Comparison of ENCODE assay signal across 15 cellular contexts in the genomic region with DNA sequence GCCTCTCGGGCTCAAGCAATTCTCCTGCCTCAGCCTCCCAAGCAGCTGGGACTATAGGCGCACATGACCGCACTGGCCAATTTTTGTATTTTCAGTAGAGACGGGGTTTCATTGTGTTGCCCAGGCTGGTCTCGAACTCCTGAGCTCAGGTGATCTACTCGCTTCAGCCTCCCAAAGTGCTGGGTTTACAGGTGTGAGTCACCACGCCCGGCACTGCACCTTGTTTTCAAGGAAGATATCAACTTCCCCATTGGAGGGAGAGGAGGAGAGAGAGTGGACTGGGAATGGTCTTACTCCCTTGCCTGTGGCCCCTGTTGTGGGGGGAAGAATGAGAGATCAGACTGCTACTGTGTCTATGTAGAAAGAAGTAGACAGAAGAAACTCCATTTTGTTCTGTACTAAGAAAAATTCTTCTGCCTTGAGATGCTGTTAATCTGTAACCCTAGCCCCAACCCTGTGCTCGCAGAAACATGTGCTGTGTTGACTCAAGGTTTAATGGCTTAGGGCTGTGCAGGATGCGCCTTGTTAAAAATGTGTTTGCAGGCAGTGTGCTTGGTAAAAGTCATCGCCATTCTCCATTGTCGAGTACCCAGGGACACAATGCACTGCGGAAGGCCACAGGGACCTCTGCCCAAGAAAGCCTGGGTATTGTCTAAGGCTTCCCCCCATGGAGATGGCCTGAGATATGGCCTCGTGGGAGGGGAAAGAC. TPM values are rescaled to one million over a fixed set of nuclear protein-coding genes. Genes with fewer than 3 reads are reported as not detected.
"Had no signal": no experiment of that assay in that cellular context is flagged by ENCODE, and none has a peak within 500 bp of the region (broad histone marks: within the 10 kb centered on the region; RNA-seq: fewer than 3 reads in every experiment).

No MANE protein-coding gene starts in this region.

RNA-seq across cellular contexts. Expression of gene SLC2A7, which starts 24.6 kb away (rescaled TPM):
- total RNA-seq: activated CD4-positive, alpha-beta T cell treated with anti-CD3 and anti-CD28 coated beads, Interleukin-2, amount 10 ng/mL, durations not matched to agents 7 days and 5 days; activated CD8-positive, alpha-beta memory T cell treated with anti-CD3 and anti-CD28 coated beads, Interleukin-2, amount 10 ng/mL, durations not matched to agents 7 days and 5 days; esophagus muscularis mucosa; gastrocnemius medialis; left lobe of liver; lower lobe of right lung; mesenteric fat pad; naive thymus-derived CD8-positive, alpha-beta T cell; osteocyte; psoas muscle; right cardiac atrium; skeletal muscle tissue; T-cell; urinary bladder had no signal
- polyA plus RNA-seq: psoas muscle, right cardiac atrium, urinary bladder had no signal

RNA-seq across cellular contexts. Expression of gene CA6, which starts 56.0 kb away (rescaled TPM):
- total RNA-seq: esophagus muscularis mucosa, gastrocnemius medialis, left lobe of liver, lower lobe of right lung, mesenteric fat pad, osteocyte, psoas muscle, right cardiac atrium, skeletal muscle tissue, thyroid gland, urinary bladder had no signal
- polyA plus RNA-seq: psoas muscle, right cardiac atrium, urinary bladder had no signal
